Comparison of ENCODE assay signal across 1 cellular context in genomic region chr4:128571747-128572146, GRCh38.
TF ChIP-seq lines count a peak whose summit lies in the region.

No MANE protein-coding gene starts in this region.

TF ChIP-seq in IMR-90, 13 proteins besides CTCF, POLR2A, EP300 and RAD21 (continued from another document):
- TF ChIP-seq SMC3 (IDR thresholded peaks at IDR 0.05; ENCODE audit: low read depth, low read length) (0 out of 2 replicates have a peak, but pooled peaks have one; percentile 19), BHLHE40 (IDR thresholded peaks at IDR 0.05; ENCODE audit: low read depth, low read length) (no peak)
